ENCODE assay signal across 8 cellular contexts in genomic region chr22:42283288-42284229, GRCh38. TPM values are rescaled to one million over a fixed set of nuclear protein-coding genes. Genes with fewer than 3 reads are reported as not detected.
DNase-seq lines count a peak whose midpoint lies in the region; ATAC-seq, FAIRE-seq and TF ChIP-seq lines count a peak whose summit lies in the region.

No MANE protein-coding gene starts in this region.

- H3K4me3 ChIP-seq in endothelial cell of umbilical vein (replicated peaks in 1 of 3; ENCODE audit: insufficient read depth in 1 of 3, low read depth in 1 of 3, low read length in 3 of 3) = no peak overlapping the region
- peak overlapping the region; percentile 44 to 53 for H3K4me3 ChIP-seq in vagina

- CTCF ChIA-PET in endothelial cell of umbilical vein (lab: Charles Lee) = no interaction called here

- H3K27me3 ChIP-seq in endothelial cell of umbilical vein (ENCODE audit: control insufficient read depth in 2 of 2, insufficient read depth in 2 of 2, low read length in 2 of 2) (peaks cover 20 to 29% of the 10 kb centered on the region in 2 experiments), vagina (no peaks in the 10 kb centered on the region)

- intact Hi-C loops in endothelial cell of umbilical vein (cut with micrococcal nuclease) = no loop called here
- intact Hi-C loops in vagina (cut with DNase I) = no loop called here

- H3K9me1 ChIP-seq in endothelial cell of umbilical vein (replicated peaks; ENCODE audit: control insufficient read depth, extremely low read depth, insufficient read depth, low read length) = no peaks in the 10 kb centered on the region

- no peaks in the 10 kb centered on the region for H3K79me2 ChIP-seq in endothelial cell of umbilical vein (ENCODE audit: control insufficient read depth, insufficient read depth, low read length)

- H3K27ac ChIP-seq in endothelial cell of umbilical vein (ENCODE audit: insufficient read depth, low read depth, low read length) = no peak overlapping the region
- peak overlapping the region; percentile 56 for H3K27ac ChIP-seq in vagina

- peak overlapping the region; percentile 76 for H3K4me3 Mint-ChIP-seq in nephron progenitor cell

- H3K9ac ChIP-seq in endothelial cell of umbilical vein (replicated peaks; ENCODE audit: extremely low read depth, insufficient read depth, low read length) = no peak overlapping the region

- H3K9me3 ChIP-seq in endothelial cell of umbilical vein (replicated peaks; ENCODE audit: control insufficient read depth, insufficient read depth, low read length) (no peaks in the 10 kb centered on the region), vagina (no peaks in the 10 kb centered on the region)

- H3K9me3 Mint-ChIP-seq in nephron progenitor cell = no peaks in the 10 kb centered on the region

- H3K4me1 ChIP-seq in endothelial cell of umbilical vein (ENCODE audit: control insufficient read depth, extremely low read depth, insufficient read depth, low read length) = peaks cover 4% of the 10 kb centered on the region
- H3K4me1 ChIP-seq in vagina = peaks cover 22% of the 10 kb centered on the region

- H3K4me1 Mint-ChIP-seq in nephron progenitor cell = peaks cover 27% of the 10 kb centered on the region

- H3K36me3 Mint-ChIP-seq in nephron progenitor cell (ENCODE audit: low read depth) = no peaks in the 10 kb centered on the region

- TF ChIP-seq CTCF in endothelial cell of umbilical vein (IDR thresholded peaks at IDR 0.05; ENCODE audit: extremely low read depth in 1 of 2, insufficient read depth in 1 of 2, low read depth in 1 of 2, low read length in 2 of 2) (no peak), nephron progenitor cell (IDR thresholded peaks at IDR 0.05) (no peak), vagina (IDR thresholded peaks at IDR 0.05) (no peak)

- no peaks in the 10 kb centered on the region for H4K20me1 ChIP-seq in endothelial cell of umbilical vein (replicated peaks; ENCODE audit: control insufficient read depth, extremely low read depth, insufficient read depth, low read length)

- BruUV-seq in endothelial cell of umbilical vein (replicated peaks; lab: Mats Ljungman, UMichigan) = no TSS peak

- peaks cover 58% of the 10 kb centered on the region for H3K27me3 Mint-ChIP-seq in nephron progenitor cell (ENCODE audit: low read depth, poor library complexity)

- no peaks in the 10 kb centered on the region for H3K36me3 ChIP-seq in endothelial cell of umbilical vein (ENCODE audit: control insufficient read depth in 2 of 2, extremely low read depth in 1 of 2, insufficient read depth in 2 of 2, low read length in 2 of 2)
- H3K36me3 ChIP-seq in vagina = no peaks in the 10 kb centered on the region

- DNase-seq in D341Med (ENCODE audit: low spot score) (peak; percentile 33), endothelial cell of umbilical vein (ENCODE audit: low read depth, low spot score) (no peak), nephron progenitor cell (peak; percentile 85), vagina (ENCODE audit: extremely low spot score in 2 of 2) (no peak)
- peak; percentile 67 for DNase-seq in activated CD4-positive, alpha-beta T cell treated with anti-CD3 and anti-CD28 coated beads for 48 hours

- no peak overlapping the region for H3K27ac Mint-ChIP-seq in nephron progenitor cell

- TF ChIP-seq POLR2A in endothelial cell of umbilical vein (IDR thresholded peaks at IDR 0.05; ENCODE audit: low read depth, low read length) (no peak), vagina (IDR thresholded peaks at IDR 0.05) (no peak)

- dilution Hi-C loops in endothelial cell of umbilical vein (cut with MboI; ENCODE audit: extremely low pct_ligation_motif_present, low sequenced_read_pairs) = no loop called here

- peak overlapping the region; percentile 31 for H3K4me2 ChIP-seq in endothelial cell of umbilical vein (ENCODE audit: insufficient read depth, low read length)

- H2AFZ ChIP-seq in endothelial cell of umbilical vein (ENCODE audit: low read depth, low read length) = no peak overlapping the region

- POLR2A ChIA-PET in endothelial cell of umbilical vein (lab: Charles Lee) = no interaction called here

- FAIRE-seq in endothelial cell of umbilical vein (lab: Jason Lieb, UNC) = no peak

- no peak for ATAC-seq in HG03139 (IDR thresholded peaks at IDR 0.05; ENCODE audit: unreplicated experiment)
- ATAC-seq in HG03280 (IDR thresholded peaks at IDR 0.05; ENCODE audit: unreplicated experiment) = no peak
- no peak for ATAC-seq in GM21528 (IDR thresholded peaks at IDR 0.05; ENCODE audit: low FRiP score, unreplicated experiment)

TF ChIP-seq in endothelial cell of umbilical vein, 7 proteins besides CTCF, POLR2A, EP300 and RAD21:
- TF ChIP-seq POLR2AphosphoS5 (IDR thresholded peaks at IDR 0.05; ENCODE audit: insufficient read depth, low read depth, low read length) (no peak), FOS (IDR thresholded peaks at IDR 0.05; ENCODE audit: borderline replicate concordance, insufficient read depth, low read length) (no peak), EZH2 (IDR thresholded peaks at IDR 0.05; ENCODE audit: borderline replicate concordance, low read depth, low read length, severe bottlenecking) (peak; percentile 81), JUN (IDR thresholded peaks at IDR 0.05; ENCODE audit: borderline replicate concordance, insufficient read depth, insufficient read length, low read depth) (no peak), GATA2 (IDR thresholded peaks at IDR 0.05; ENCODE audit: insufficient read depth, insufficient read length, low read depth, low read length) (no peak)

RNA-seq across cellular contexts. Expression of gene TCF20, which starts 13.1 kb away (rescaled TPM):
- total RNA-seq in endothelial cell of umbilical vein = 36.7 and 38.3 TPM in 2 replicates
- 9.9 and 11.2 TPM in 2 replicates for polyA plus RNA-seq in endothelial cell of umbilical vein
- 16.7 and 17.2 TPM in 2 replicates for polyA plus RNA-seq in endothelial cell of umbilical vein (2011; cell fraction: cytosol; rRNA removed)
- polyA plus RNA-seq in endothelial cell of umbilical vein (2011; cell fraction: nucleus; rRNA removed) = 16.8 and 19.1 TPM in 2 replicates
- 11.7 and 12.0 TPM in 2 replicates for polyA plus RNA-seq in endothelial cell of umbilical vein (2012)
- polyA minus RNA-seq in endothelial cell of umbilical vein = 38.9 and 39.0 TPM in 2 replicates
- polyA minus RNA-seq in endothelial cell of umbilical vein (2011; cell fraction: cytosol; rRNA and poly(A)+ RNA removed) = 32.2 TPM
- polyA minus RNA-seq in endothelial cell of umbilical vein (2011; cell fraction: nucleus; rRNA and poly(A)+ RNA removed) = 21.5 and 24.5 TPM in 2 replicates
- total RNA-seq in vagina = 30.4 TPM

Comparison
In these comparisons a context has a peak if more than half of its experiments do, and no peak if none do; other contexts are left out.
1. DNase-seq: peak in D341Med (single experiment), activated CD4-positive, alpha-beta T cell treated with anti-CD3 and anti-CD28 coated beads for 48 hours (single experiment) and nephron progenitor cell (single experiment); none in endothelial cell of umbilical vein (single experiment) and vagina (0 of 2).
2. H3K4me3 ChIP-seq: peak in vagina (2 of 2); none in endothelial cell of umbilical vein (0 of 3).